15 cellular contexts compared by ENCODE assay signal in the genomic region with DNA sequence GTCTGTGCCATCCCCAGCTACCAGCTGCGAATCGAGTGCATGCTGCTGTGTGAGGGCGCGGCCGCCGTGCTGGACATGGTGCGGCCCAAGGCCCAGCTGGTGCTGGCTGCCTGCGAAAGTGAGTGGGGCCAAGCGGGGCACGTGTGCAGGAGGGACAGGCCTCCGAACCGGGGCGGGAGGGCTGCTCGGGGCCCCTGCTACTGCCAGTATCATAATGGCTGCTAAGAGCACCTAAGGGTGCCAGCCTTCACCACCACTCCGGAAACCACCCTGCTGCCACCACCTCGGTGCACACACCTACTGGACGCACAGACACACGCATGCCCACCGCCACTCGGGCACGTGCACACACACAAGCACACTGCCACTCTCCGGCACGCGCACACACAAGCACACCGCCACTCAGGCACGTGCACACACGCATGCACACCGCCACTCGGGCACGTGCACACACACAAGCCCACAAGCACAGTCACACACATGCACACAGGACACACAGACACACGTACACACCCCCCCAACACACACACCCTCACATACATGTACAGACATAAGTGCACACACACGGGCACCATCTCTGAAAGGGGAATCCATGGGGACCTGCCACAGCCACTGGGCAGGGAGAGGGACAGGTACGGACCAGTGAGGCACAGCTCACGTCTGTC. TPM values are rescaled to one million over a fixed set of nuclear protein-coding genes. Genes with fewer than 3 reads are reported as not detected.
DNase-seq lines count a peak whose midpoint lies in the region; ATAC-seq, FAIRE-seq and TF ChIP-seq lines count a peak whose summit lies in the region.
"Had no signal": no experiment of that assay in that cellular context is flagged by ENCODE, and none has a peak within 500 bp of the region (broad histone marks: within the 10 kb centered on the region; RNA-seq: fewer than 3 reads in every experiment).

No MANE protein-coding gene starts in this region.

- DNase-seq in HTR-8/SVneo (ENCODE audit: insufficient read length, low spot score) (no peak), endodermal cell (no peak), neuronal stem cell (ENCODE audit: low spot score) (no peak), NCI-H1436 treated with DMSO at 0.1 percent for 48 hours (lab: John Stamatoyannopoulos, UW) (no peak), Calu3 (no peak), OCI-M1 (lab: John Stamatoyannopoulos, UW) (no peak)
- DNase-seq in activated CD4-positive, alpha-beta T cell treated with anti-CD3 and anti-CD28 coated beads for 36 hours: no peak
- DNase-seq: CD4-positive, CD25-positive, alpha-beta regulatory T cell; DMS 273 treated with DMSO at 0.1 percent for 48 hours had no signal

- no peak overlapping the region for H2AK5ac ChIP-seq in neuronal stem cell (ENCODE audit: low read depth, low read length)

- H2BK12ac ChIP-seq in neuronal stem cell (ENCODE audit: low read length): peak overlapping the region; percentile 73

- H3K27me3 ChIP-seq in BLaER1 treated with 17β-estradiol and CSF1 and Interleukin-3, amounts not matched to agents 10 nM and 100 nM: no peaks in the 10 kb centered on the region
- H3K27me3 ChIP-seq in endodermal cell (ENCODE audit: control insufficient read depth, insufficient read depth, low read length, poor library complexity, severe bottlenecking) (no peaks in the 10 kb centered on the region), neuronal stem cell (ENCODE audit: control insufficient read depth in 3 of 3, insufficient read depth in 3 of 3, low read depth in 1 of 3, low read length in 3 of 3) (no peaks in the 10 kb centered on the region)

- peak overlapping the region; percentile 32 for H3K23ac ChIP-seq in neuronal stem cell (ENCODE audit: low read depth, low read length, poor library complexity)

- H3K4me1 ChIP-seq in BLaER1 treated with 17β-estradiol and CSF1 and Interleukin-3, amounts not matched to agents 10 nM and 100 nM: peaks cover 26 to 91% (median 77%) of the 10 kb centered on the region in 10 experiments
- H3K4me1 ChIP-seq in endodermal cell (ENCODE audit: control insufficient read depth, insufficient read depth, low read length) (no peaks in the 10 kb centered on the region), neuronal stem cell (ENCODE audit: control insufficient read depth in 2 of 2, insufficient read depth in 1 of 2, low read depth in 1 of 2, low read length in 2 of 2) (peaks cover 3 to 11% of the 10 kb centered on the region in 2 donors)
- H3K4me1 ChIP-seq: HAP-1 had no signal

- H2BK15ac ChIP-seq in neuronal stem cell (ENCODE audit: low read length): no peak overlapping the region

- peak overlapping the region in 3 of 11 experiments; percentile 15 to 79 (median 18); a peak in 1 of 22 replicates for H3K9ac ChIP-seq in BLaER1 treated with 17β-estradiol and CSF1 and Interleukin-3, amounts not matched to agents 10 nM and 100 nM
- H3K9ac ChIP-seq in endodermal cell (ENCODE audit: extremely low read depth, low read length, poor library complexity, severe bottlenecking): no peak overlapping the region
- H3K9ac ChIP-seq in neuronal stem cell (ENCODE audit: low read depth, low read length, poor library complexity): peak overlapping the region; percentile 72
- H3K9ac ChIP-seq: KMS-11 had no signal

- peak; percentile 86 for FAIRE-seq in HTR-8/SVneo (lab: Jason Lieb, UNC)
- FAIRE-seq: A204.1, GM18507 had no signal

- H2AFZ ChIP-seq in neuronal stem cell (ENCODE audit: low read length): no peak overlapping the region
- H2AFZ ChIP-seq: GM23338 had no signal

- POLR2A ChIA-PET in activated CD4-positive, alpha-beta T cell treated with anti-CD3 and anti-CD28 coated beads for 36 hours (lab: Charles Lee): no interaction called here

- TF ChIP-seq CTCF in endodermal cell (conservative IDR thresholded peaks at IDR 0.05): no peak
- TF ChIP-seq CTCF in Calu3 (IDR thresholded peaks at IDR 0.05; ENCODE audit: unreplicated experiment): no peak

- no peaks in the 10 kb centered on the region for H3K9me3 ChIP-seq in BLaER1 treated with 17β-estradiol and CSF1 and Interleukin-3, amounts not matched to agents 10 nM and 100 nM (replicated peaks in 1 of 11)
- no peaks in the 10 kb centered on the region for H3K9me3 ChIP-seq in endodermal cell (ENCODE audit: control insufficient read depth, low read length)
- no peaks in the 10 kb centered on the region for H3K9me3 ChIP-seq in neuronal stem cell (replicated peaks in 1 of 2; ENCODE audit: control insufficient read depth in 2 of 2, insufficient read depth in 1 of 2, low read depth in 1 of 2, low read length in 2 of 2)
- H3K9me3 ChIP-seq: HAP-1 had no signal

- H3K9me3 Mint-ChIP-seq in endodermal cell (no peaks in the 10 kb centered on the region), Calu3 (ENCODE audit: low read depth, unreplicated experiment) (no peaks in the 10 kb centered on the region)
- no peaks in the 10 kb centered on the region for H3K9me3 Mint-ChIP-seq in activated CD4-positive, alpha-beta T cell treated with anti-CD3 and anti-CD28 coated beads for 36 hours (ENCODE audit: low read depth)
- H3K9me3 Mint-ChIP-seq: CD4-positive, CD25-positive, alpha-beta regulatory T cell had no signal

- H3K36me3 ChIP-seq in BLaER1 treated with 17β-estradiol and CSF1 and Interleukin-3, amounts not matched to agents 10 nM and 100 nM: peaks cover 65 to 85% (median 76%) of the 10 kb centered on the region in 11 experiments
- H3K36me3 ChIP-seq in endodermal cell (ENCODE audit: control insufficient read depth, insufficient read depth, low read length): peaks cover 9% of the 10 kb centered on the region
- H3K36me3 ChIP-seq in neuronal stem cell (replicated peaks in 1 of 2; ENCODE audit: control insufficient read depth in 2 of 2, insufficient read depth in 2 of 2, low read length in 2 of 2): peaks cover 19 to 65% of the 10 kb centered on the region in 2 donors

- H3K36me3 Mint-ChIP-seq in endodermal cell (ENCODE audit: low read depth) (peaks cover 20% of the 10 kb centered on the region), Calu3 (ENCODE audit: insufficient read depth, unreplicated experiment) (peaks cover 73% of the 10 kb centered on the region)
- peaks cover 9% of the 10 kb centered on the region for H3K36me3 Mint-ChIP-seq in activated CD4-positive, alpha-beta T cell treated with anti-CD3 and anti-CD28 coated beads for 36 hours (ENCODE audit: low read depth)
- H3K36me3 Mint-ChIP-seq: CD4-positive, CD25-positive, alpha-beta regulatory T cell had no signal

- H3K27me3 Mint-ChIP-seq in endodermal cell (ENCODE audit: insufficient read depth) (no peaks in the 10 kb centered on the region), Calu3 (ENCODE audit: unreplicated experiment) (no peaks in the 10 kb centered on the region)
- H3K27me3 Mint-ChIP-seq in activated CD4-positive, alpha-beta T cell treated with anti-CD3 and anti-CD28 coated beads for 36 hours: no peaks in the 10 kb centered on the region
- H3K27me3 Mint-ChIP-seq: CD4-positive, CD25-positive, alpha-beta regulatory T cell had no signal

- intact Hi-C loops in Calu3 (cut with micrococcal nuclease; ENCODE audit: unreplicated experiment): no loop called here
- intact Hi-C loops in activated CD4-positive, alpha-beta T cell treated with anti-CD3 and anti-CD28 coated beads for 36 hours (cut with DNase I, micrococcal nuclease): no loop called here

- H4K20me1 ChIP-seq in BLaER1 treated with 17β-estradiol and CSF1 and Interleukin-3, amounts not matched to agents 10 nM and 100 nM: peaks cover 9 to 72% (median 24%) of the 10 kb centered on the region in 11 experiments; a peak in 15 of 22 replicates

- H3K27ac ChIP-seq in BLaER1 treated with 17β-estradiol and CSF1 and Interleukin-3, amounts not matched to agents 10 nM and 100 nM: peak overlapping the region in 2 of 11 experiments; percentile 10 to 88; a peak in 2 of 22 replicates
- no peak overlapping the region for H3K27ac ChIP-seq in endodermal cell (ENCODE audit: low read depth, low read length)
- no peak overlapping the region for H3K27ac ChIP-seq in neuronal stem cell (replicated peaks; ENCODE audit: low read length)
- H3K27ac ChIP-seq: KMS-11 had no signal

- H4K8ac ChIP-seq in neuronal stem cell (ENCODE audit: low read depth, low read length): no peak overlapping the region

- no peak overlapping the region for H3K4me3 ChIP-seq in BLaER1 treated with 17β-estradiol and CSF1 and Interleukin-3, amounts not matched to agents 10 nM and 100 nM
- H3K4me3 ChIP-seq in endodermal cell (ENCODE audit: low read length) (no peak overlapping the region), neuronal stem cell (ENCODE audit: low read length in 2 of 2) (no peak overlapping the region)
- H3K4me3 ChIP-seq: GM23338, HAP-1 had no signal

- no peak overlapping the region for H3K4me3 Mint-ChIP-seq in endodermal cell
- H3K4me3 Mint-ChIP-seq in Calu3 (ENCODE audit: low read depth, unreplicated experiment): no peak overlapping the region
- H3K4me3 Mint-ChIP-seq in activated CD4-positive, alpha-beta T cell treated with anti-CD3 and anti-CD28 coated beads for 36 hours: no peak overlapping the region
- H3K4me3 Mint-ChIP-seq: CD4-positive, CD25-positive, alpha-beta regulatory T cell; GM23338 had no signal

- peak overlapping the region; percentile 44 for H3K27ac Mint-ChIP-seq in endodermal cell
- no peak overlapping the region for H3K27ac Mint-ChIP-seq in Calu3 (ENCODE audit: unreplicated experiment)
- H3K27ac Mint-ChIP-seq in activated CD4-positive, alpha-beta T cell treated with anti-CD3 and anti-CD28 coated beads for 36 hours: no peak overlapping the region
- H3K27ac Mint-ChIP-seq: GM23338 had no signal

- peak overlapping the region; percentile 92 for H2BK5ac ChIP-seq in neuronal stem cell (ENCODE audit: low read length)

- peak overlapping the region; percentile 50 for H2BK120ac ChIP-seq in neuronal stem cell (ENCODE audit: low read depth, low read length)

- peak overlapping the region in 10 of 11 experiments; percentile 11 to 93 (median 88); a peak in 16 of 22 replicates for H3K4me2 ChIP-seq in BLaER1 treated with 17β-estradiol and CSF1 and Interleukin-3, amounts not matched to agents 10 nM and 100 nM
- no peak overlapping the region for H3K4me2 ChIP-seq in neuronal stem cell (ENCODE audit: insufficient read depth, low read length, poor library complexity, severe bottlenecking)
- H3K4me2 ChIP-seq: GM23338, KMS-11 had no signal

- no TSS peak for BruUV-seq in Calu3 (replicated peaks; lab: Mats Ljungman, UMichigan)

- peak overlapping the region; percentile 31 for H3K14ac ChIP-seq in neuronal stem cell (ENCODE audit: low read length)

- WGBS in endodermal cell (ENCODE audit: insufficient coverage in 1 of 2, insufficient read length in 1 of 2), 2 experiments: 92 to 94% methylated on average over 19 to 34 of the region's 34 CpGs
- WGBS in neuronal stem cell (ENCODE audit: extremely low coverage in 2 of 2, insufficient read length in 2 of 2, insufficient replicate concordance in 1 of 2), 2 donors: no CpG with 5 or more reads among the region's 34 CpGs

- H4K91ac ChIP-seq in neuronal stem cell (ENCODE audit: low read depth, low read length, poor library complexity): no peak overlapping the region

- peaks cover 2% of the 10 kb centered on the region for H3K79me1 ChIP-seq in neuronal stem cell (ENCODE audit: low read depth, low read length)

- peak overlapping the region; percentile 44 for H3K18ac ChIP-seq in neuronal stem cell (ENCODE audit: low read length)

- no peak overlapping the region for H3K4ac ChIP-seq in neuronal stem cell (ENCODE audit: low read length)

- CTCF ChIA-PET in Calu3 (lab: Charles Lee): no interaction called here
- CTCF ChIA-PET in activated CD4-positive, alpha-beta T cell treated with anti-CD3 and anti-CD28 coated beads for 36 hours (lab: Charles Lee): no interaction called here

- no peak for ATAC-seq in activated CD4-positive, alpha-beta T cell treated with anti-CD3 and anti-CD28 coated beads for 36 hours
- ATAC-seq: GM23338 had no signal

- H3K4me1 Mint-ChIP-seq in endodermal cell: no peaks in the 10 kb centered on the region
- no peaks in the 10 kb centered on the region for H3K4me1 Mint-ChIP-seq in Calu3 (ENCODE audit: low read depth, unreplicated experiment)
- peaks cover 2% of the 10 kb centered on the region for H3K4me1 Mint-ChIP-seq in activated CD4-positive, alpha-beta T cell treated with anti-CD3 and anti-CD28 coated beads for 36 hours

RNA-seq across cellular contexts. Expression of a gene that starts 13.8 kb away (rescaled TPM):
- 10 to 100 TPM; 15.8 to 31.0 TPM for total RNA-seq in endodermal cell
- 16.1 TPM for polyA plus RNA-seq in endodermal cell (2013, experiment 1 of 2)
- 14.1 TPM for polyA plus RNA-seq in endodermal cell (2013, experiment 2 of 2)
- polyA plus RNA-seq in neuronal stem cell (2013, experiment 1 of 2): 23.8 TPM
- 21.4 TPM for polyA plus RNA-seq in neuronal stem cell (2013, experiment 2 of 2)
- 8.6 and 10.0 TPM in 2 replicates for total RNA-seq in Calu3 (2022)
- total RNA-seq in activated CD4-positive, alpha-beta T cell treated with anti-CD3 and anti-CD28 coated beads for 36 hours: 1 to 10 TPM; 2.2 to 3.2 TPM

RNA-seq across cellular contexts. Expression of a gene that starts 20.8 kb away (rescaled TPM):
- 100 to 1,000 TPM in 1 of 2 donors, 10 to 100 TPM in 1; 99.7 to 114 TPM for total RNA-seq in endodermal cell
- polyA plus RNA-seq in endodermal cell (2013, experiment 1 of 2): 35.2 TPM
- polyA plus RNA-seq in endodermal cell (2013, experiment 2 of 2): 35.8 TPM
- 19.0 TPM for polyA plus RNA-seq in neuronal stem cell (2013, experiment 1 of 2)
- polyA plus RNA-seq in neuronal stem cell (2013, experiment 2 of 2): 19.6 TPM
- 208 and 220 TPM in 2 replicates for total RNA-seq in Calu3 (2022)
- total RNA-seq in activated CD4-positive, alpha-beta T cell treated with anti-CD3 and anti-CD28 coated beads for 36 hours: 10 to 100 TPM; 60.8 to 66.0 TPM

RNA-seq across cellular contexts. Expression of a gene that starts 42.7 kb away (rescaled TPM):
- total RNA-seq in endodermal cell: 10 to 100 TPM; 82.5 to 87.3 TPM
- 89.7 TPM for polyA plus RNA-seq in endodermal cell (2013, experiment 1 of 2)
- 92.2 TPM for polyA plus RNA-seq in endodermal cell (2013, experiment 2 of 2)
- 109 TPM for polyA plus RNA-seq in neuronal stem cell (2013, experiment 1 of 2)
- 114 TPM for polyA plus RNA-seq in neuronal stem cell (2013, experiment 2 of 2)
- 72.3 and 73.3 TPM in 2 replicates for total RNA-seq in Calu3 (2022)
- 10 to 100 TPM; 47.1 to 97.1 TPM for total RNA-seq in activated CD4-positive, alpha-beta T cell treated with anti-CD3 and anti-CD28 coated beads for 36 hours
